In genomic region chr22:22293436-22293835, GRCh38 we compare ENCODE assay signal across 2 cellular contexts. TPM values are rescaled to one million over a fixed set of nuclear protein-coding genes. Genes with fewer than 3 reads are reported as not detected.
"Had no signal": no experiment of that assay in that cellular context is flagged by ENCODE, and none has a peak within 500 bp of the region (broad histone marks: within the 10 kb centered on the region; RNA-seq: fewer than 3 reads in every experiment).

No MANE protein-coding gene starts in this region.

RNA-seq across cellular contexts. Expression of gene VPREB1, which starts 48.9 kb away (rescaled TPM):
- total RNA-seq: G401, GM12878 had no signal
